1 cellular context compared by ENCODE assay signal in genomic region chr14:56207626-56208297, GRCh38.
TF ChIP-seq lines count a peak whose summit lies in the region.

No MANE protein-coding gene starts in this region.

TF ChIP-seq in A549, 52 proteins besides CTCF, POLR2A, EP300 and RAD21 (continued from another document):
- TF ChIP-seq, protein P1, sequence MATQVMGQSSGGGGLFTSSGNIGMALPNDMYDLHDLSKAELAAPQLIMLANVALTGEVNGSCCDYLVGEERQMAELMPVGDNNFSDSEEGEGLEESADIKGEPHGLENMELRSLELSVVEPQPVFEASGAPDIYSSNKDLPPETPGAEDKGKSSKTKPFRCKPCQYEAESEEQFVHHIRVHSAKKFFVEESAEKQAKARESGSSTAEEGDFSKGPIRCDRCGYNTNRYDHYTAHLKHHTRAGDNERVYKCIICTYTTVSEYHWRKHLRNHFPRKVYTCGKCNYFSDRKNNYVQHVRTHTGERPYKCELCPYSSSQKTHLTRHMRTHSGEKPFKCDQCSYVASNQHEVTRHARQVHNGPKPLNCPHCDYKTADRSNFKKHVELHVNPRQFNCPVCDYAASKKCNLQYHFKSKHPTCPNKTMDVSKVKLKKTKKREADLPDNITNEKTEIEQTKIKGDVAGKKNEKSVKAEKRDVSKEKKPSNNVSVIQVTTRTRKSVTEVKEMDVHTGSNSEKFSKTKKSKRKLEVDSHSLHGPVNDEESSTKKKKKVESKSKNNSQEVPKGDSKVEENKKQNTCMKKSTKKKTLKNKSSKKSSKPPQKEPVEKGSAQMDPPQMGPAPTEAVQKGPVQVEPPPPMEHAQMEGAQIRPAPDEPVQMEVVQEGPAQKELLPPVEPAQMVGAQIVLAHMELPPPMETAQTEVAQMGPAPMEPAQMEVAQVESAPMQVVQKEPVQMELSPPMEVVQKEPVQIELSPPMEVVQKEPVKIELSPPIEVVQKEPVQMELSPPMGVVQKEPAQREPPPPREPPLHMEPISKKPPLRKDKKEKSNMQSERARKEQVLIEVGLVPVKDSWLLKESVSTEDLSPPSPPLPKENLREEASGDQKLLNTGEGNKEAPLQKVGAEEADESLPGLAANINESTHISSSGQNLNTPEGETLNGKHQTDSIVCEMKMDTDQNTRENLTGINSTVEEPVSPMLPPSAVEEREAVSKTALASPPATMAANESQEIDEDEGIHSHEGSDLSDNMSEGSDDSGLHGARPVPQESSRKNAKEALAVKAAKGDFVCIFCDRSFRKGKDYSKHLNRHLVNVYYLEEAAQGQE (IDR thresholded peaks at IDR 0.05) = no peak
- TF ChIP-seq HOXB5 (CRISPR knock-in tag; IDR thresholded peaks at IDR 0.05) (no peak), HOXB13 (CRISPR knock-in tag; IDR thresholded peaks at IDR 0.05; ENCODE audit: low read depth) (no peak)
